ENCODE assay signal across 8 cellular contexts in genomic region chr1:184691719-184692324, GRCh38.
DNase-seq lines count a peak whose midpoint lies in the region; ATAC-seq and TF ChIP-seq lines count a peak whose summit lies in the region.

No MANE protein-coding gene starts in this region.

- intact Hi-C loops in lower lobe of right lung (cut with DNase I) = no loop called here

- H3K4me1 ChIP-seq in lower lobe of right lung = no peaks in the 10 kb centered on the region

- H3K9me3 ChIP-seq in lower lobe of right lung = no peaks in the 10 kb centered on the region

- H3K27me3 ChIP-seq in lower lobe of right lung (ENCODE audit: low read depth) = no peaks in the 10 kb centered on the region

- TF ChIP-seq CTCF in cardiac fibroblast (IDR thresholded peaks at IDR 0.05; ENCODE audit: low read depth, low read length) (peak; percentile 74), lower lobe of right lung (IDR thresholded peaks at IDR 0.05) (peak; percentile 76)

- no peak for ATAC-seq in lower lobe of right lung
- no peak for ATAC-seq in HG02981 (IDR thresholded peaks at IDR 0.05; ENCODE audit: unreplicated experiment)
- ATAC-seq in GM19397 (IDR thresholded peaks at IDR 0.05; ENCODE audit: unreplicated experiment) = no peak

- no peak overlapping the region for H3K27ac ChIP-seq in lower lobe of right lung

- DNase-seq in SKM-1 treated with dmso at 0.1 percent for 144 hours (lab: John Stamatoyannopoulos, UW; ENCODE audit: unreplicated experiment) (peak; percentile 21), SKM-1 (lab: John Stamatoyannopoulos, UW; ENCODE audit: unreplicated experiment) (no peak), NCI-H2171 (lab: John Stamatoyannopoulos, UW) (peak; percentile 23), cardiac fibroblast (ENCODE audit: low read depth in 2 of 2) (peak; percentile 70 to 73), lower lobe of right lung (no peak)
- DNase-seq in stimulated activated CD4-positive, alpha-beta T cell treated with anti-CD3 and anti-CD28 coated beads, Interleukin-1b, Interleukin-23, amount 100 ng/mL, for 48 hours = no peak

- H3K4me3 ChIP-seq in cardiac fibroblast (replicated peaks in 1 of 2; ENCODE audit: low read depth in 2 of 2, low read length in 2 of 2) (no peak overlapping the region), lower lobe of right lung (no peak overlapping the region)

- peaks cover 37% of the 10 kb centered on the region for H3K36me3 ChIP-seq in lower lobe of right lung

Comparison
In these comparisons a context has a peak if more than half of its experiments do, and no peak if none do; other contexts are left out.
1. DNase-seq: peak in SKM-1 treated with dmso at 0.1 percent for 144 hours (single experiment), NCI-H2171 (single experiment) and cardiac fibroblast (2 of 2); none in SKM-1 (single experiment), lower lobe of right lung (single experiment) and stimulated activated CD4-positive, alpha-beta T cell treated with anti-CD3 and anti-CD28 coated beads, Interleukin-1b, Interleukin-23, amount 100 ng/mL, for 48 hours (single experiment).